In the genomic region with DNA sequence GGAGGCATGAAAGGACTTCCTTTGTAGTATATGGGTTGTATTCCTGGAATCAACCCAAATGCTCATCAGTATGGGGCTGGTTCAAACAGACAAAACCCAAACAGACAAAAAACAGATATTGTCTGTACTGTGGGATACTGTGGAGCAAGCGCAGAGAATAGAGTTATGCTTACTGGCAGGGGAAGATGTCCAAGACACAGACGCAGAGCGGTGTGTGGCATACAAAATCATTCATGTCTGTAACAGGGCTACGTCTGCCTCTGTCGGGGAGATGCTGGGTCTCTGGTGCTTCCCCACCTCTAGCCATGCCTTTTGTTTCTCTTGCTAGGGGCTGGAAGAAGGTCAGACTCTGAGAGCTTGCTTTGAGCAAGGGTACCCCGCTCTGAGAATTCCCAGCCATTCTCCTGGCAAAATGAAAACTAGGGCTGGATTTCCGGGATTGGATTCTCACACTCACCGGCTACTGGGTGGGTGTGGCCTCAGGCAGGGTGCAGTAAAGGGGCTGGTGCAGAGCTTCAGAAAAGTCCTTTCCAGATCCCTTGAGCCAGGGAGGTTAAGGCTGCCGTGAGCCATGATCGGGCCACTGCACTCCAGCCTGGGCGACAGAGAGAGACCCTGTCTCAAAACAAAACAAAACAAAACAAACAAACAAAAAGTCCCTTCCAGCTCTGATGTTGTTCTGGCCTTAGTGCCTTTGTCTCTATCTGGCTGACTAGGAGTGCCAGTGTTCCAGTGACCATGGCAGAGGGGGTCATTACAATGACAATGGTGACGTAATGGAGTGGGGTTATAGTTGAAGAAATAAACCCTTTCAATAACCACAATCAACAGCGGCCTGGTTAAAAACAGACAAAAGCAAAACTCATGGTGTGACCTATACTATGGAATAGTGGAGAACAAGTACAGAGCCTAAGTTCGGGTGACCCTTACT, we compare ENCODE assay signal across 8 cellular contexts. TPM values are rescaled to one million over a fixed set of nuclear protein-coding genes. Genes with fewer than 3 reads are reported as not detected.
DNase-seq lines count a peak whose midpoint lies in the region; ATAC-seq and TF ChIP-seq lines count a peak whose summit lies in the region.

No MANE protein-coding gene starts in this region.

- H3K27me3 Mint-ChIP-seq in H9 (ENCODE audit: low read depth): peaks cover 58% of the 10 kb centered on the region
- peaks cover 42% of the 10 kb centered on the region for H3K27me3 Mint-ChIP-seq in activated T-cell treated with anti-CD3 and anti-CD28 coated beads, Interleukin-2, amount 50 U/mL, for 4 hours (ENCODE audit: low read depth)

- peaks cover 11% of the 10 kb centered on the region for H3K23me2 ChIP-seq in H9 (ENCODE audit: insufficient read length, low read depth, low read length, poor library complexity, severe bottlenecking)

- H3K9me3 ChIP-seq in H9 (ENCODE audit: control insufficient read depth, low read depth, low read length) (no peaks in the 10 kb centered on the region), parathyroid adenoma (ENCODE audit: control insufficient read depth, low read length) (no peaks in the 10 kb centered on the region)
- H3K9me3 ChIP-seq in effector memory CD4-positive, alpha-beta T cell (ENCODE audit: control insufficient read depth, low read length): no peaks in the 10 kb centered on the region

- no peak overlapping the region for H2AK5ac ChIP-seq in H9 (ENCODE audit: insufficient read length, low read length)

- no peaks in the 10 kb centered on the region for H3K79me2 ChIP-seq in H9 (ENCODE audit: insufficient read depth, low read length)
- no peaks in the 10 kb centered on the region for H3K79me2 ChIP-seq in parathyroid adenoma

- H4K20me1 ChIP-seq in H9 (ENCODE audit: control insufficient read depth, insufficient read depth, insufficient read length): no peaks in the 10 kb centered on the region

- no peak overlapping the region for H3K56ac ChIP-seq in H9 (ENCODE audit: insufficient read length, low read depth, low read length)

- H3K27ac Mint-ChIP-seq in H9: no peak overlapping the region

- no peak overlapping the region for H4K8ac ChIP-seq in H9 (replicated peaks; ENCODE audit: insufficient read length, low read depth, low read length)

- peak; percentile 82 for DNase-seq in H9
- peak; percentile 47 for DNase-seq in NCI-H526 treated with DMSO at 0.1 percent for 48 hours (lab: John Stamatoyannopoulos, UW)
- DNase-seq in fibroblast of the aortic adventitia (ENCODE audit: low read depth): peak; percentile 17
- DNase-seq in activated T-cell treated with anti-CD3 and anti-CD28 coated beads for 4 hours: no peak
- DNase-seq in effector CD8-positive, alpha-beta T cell (lab: John Stamatoyannopoulos, UW): no peak
- no peak for DNase-seq in activated T-cell treated with anti-CD3 and anti-CD28 coated beads, Interleukin-2, amount 50 U/mL, for 4 hours
- no peak for DNase-seq in effector memory CD4-positive, alpha-beta T cell

- H3K9me3 Mint-ChIP-seq in H9: peaks cover 5 to 8% of the 10 kb centered on the region in 2 experiments; a peak in 3 of 5 replicates
- peaks cover 8% of the 10 kb centered on the region for H3K9me3 Mint-ChIP-seq in activated T-cell treated with anti-CD3 and anti-CD28 coated beads, Interleukin-2, amount 50 U/mL, for 4 hours

- H2AFZ ChIP-seq in H9 (ENCODE audit: low read length): no peak overlapping the region
- peak overlapping the region; percentile 56 for H2AFZ ChIP-seq in parathyroid adenoma

- peaks cover 0 to 7% (median 0%) of the 10 kb centered on the region in 3 experiments; a peak in 1 of 7 replicates for H3K36me3 Mint-ChIP-seq in H9 (ENCODE audit: insufficient read depth in 1 of 3, low read depth in 3 of 3)
- no peaks in the 10 kb centered on the region for H3K36me3 Mint-ChIP-seq in activated T-cell treated with anti-CD3 and anti-CD28 coated beads, Interleukin-2, amount 50 U/mL, for 4 hours (ENCODE audit: insufficient read depth)

- no peak overlapping the region for H3K14ac ChIP-seq in H9 (ENCODE audit: insufficient read depth, low read length)

- no peak overlapping the region for H2BK15ac ChIP-seq in H9 (ENCODE audit: low read depth, low read length)

- H3K23ac ChIP-seq in H9 (ENCODE audit: insufficient read length, low read depth, low read length): no peak overlapping the region

- H3K79me1 ChIP-seq in H9 (ENCODE audit: insufficient read depth, low read depth, low read length, poor library complexity, severe bottlenecking): no peaks in the 10 kb centered on the region

- no peak overlapping the region for H3K4ac ChIP-seq in H9 (ENCODE audit: low read depth, low read length)

- no peak overlapping the region for H3T11ph ChIP-seq in H9 (ENCODE audit: low read length)

- H3K27ac ChIP-seq in H9 (ENCODE audit: insufficient read length, low read depth, low read length): no peak overlapping the region
- H3K27ac ChIP-seq in parathyroid adenoma: no peak overlapping the region
- H3K27ac ChIP-seq in effector memory CD4-positive, alpha-beta T cell (ENCODE audit: insufficient read depth, low read length, poor library complexity, severe bottlenecking): no peak overlapping the region

- H3K4me2 ChIP-seq in H9 (ENCODE audit: insufficient read depth, insufficient read length, low read length): no peak overlapping the region
- H3K4me2 ChIP-seq in parathyroid adenoma (ENCODE audit: low read length): peak overlapping the region; percentile 61

- no peak for ATAC-seq in activated T-cell treated with anti-CD3 and anti-CD28 coated beads, Interleukin-2, amount 50 U/mL, for 4 hours

- H2BK5ac ChIP-seq in H9 (ENCODE audit: insufficient read length, low read length): no peak overlapping the region

- H3K4me1 Mint-ChIP-seq in H9: peaks cover 20 to 32% of the 10 kb centered on the region in 2 experiments
- no peaks in the 10 kb centered on the region for H3K4me1 Mint-ChIP-seq in activated T-cell treated with anti-CD3 and anti-CD28 coated beads, Interleukin-2, amount 50 U/mL, for 4 hours (ENCODE audit: low read depth)

- no peaks in the 10 kb centered on the region; the same call in 1 of the 2 replicates for H3K4me1 ChIP-seq in H9 (ENCODE audit: insufficient read depth, low read length)
- H3K4me1 ChIP-seq in parathyroid adenoma: no peaks in the 10 kb centered on the region
- no peaks in the 10 kb centered on the region for H3K4me1 ChIP-seq in effector memory CD4-positive, alpha-beta T cell (ENCODE audit: control insufficient read depth, insufficient read depth, low read length, poor library complexity, severe bottlenecking)

- H3K36me3 ChIP-seq in parathyroid adenoma (ENCODE audit: control insufficient read depth, insufficient read depth, low read length): no peaks in the 10 kb centered on the region
- no peaks in the 10 kb centered on the region for H3K36me3 ChIP-seq in effector memory CD4-positive, alpha-beta T cell (ENCODE audit: control insufficient read depth, insufficient read depth, low read length)

- H2BK120ac ChIP-seq in H9 (ENCODE audit: low read depth, low read length, poor library complexity, severe bottlenecking): no peak overlapping the region

- no CpG with 5 or more reads among the region's 14 CpGs for WGBS in H9 (ENCODE audit: extremely low coverage, insufficient read length, low lambda C conversion rate)

- H3K9ac ChIP-seq in H9 (ENCODE audit: extremely low read depth, insufficient read length, low read length) (no peak overlapping the region), parathyroid adenoma (no peak overlapping the region)

- H2BK20ac ChIP-seq in H9 (ENCODE audit: low read depth, low read length, poor library complexity, severe bottlenecking): no peak overlapping the region

- no peak overlapping the region for H4K91ac ChIP-seq in H9 (ENCODE audit: insufficient read length, low read depth, low read length)

- TF ChIP-seq CTCF in H9 (conservative IDR thresholded peaks at IDR 0.05) (no peak), fibroblast of the aortic adventitia (IDR thresholded peaks at IDR 0.05; ENCODE audit: insufficient read depth, low read length) (no peak), parathyroid adenoma (IDR thresholded peaks at IDR 0.05) (no peak)

- H3K4me3 Mint-ChIP-seq in H9: peak overlapping the region in 1 of 2 experiments; percentile 14; a peak in 1 of 5 replicates
- H3K4me3 Mint-ChIP-seq in activated T-cell treated with anti-CD3 and anti-CD28 coated beads, Interleukin-2, amount 50 U/mL, for 4 hours: no peak overlapping the region

- H3K4me3 ChIP-seq in fibroblast of the aortic adventitia (ENCODE audit: low read depth, low read length) (no peak overlapping the region), parathyroid adenoma (ENCODE audit: low read depth, low read length) (no peak overlapping the region)
- no peak overlapping the region for H3K4me3 ChIP-seq in effector memory CD4-positive, alpha-beta T cell (ENCODE audit: insufficient read depth, low read depth, low read length, poor library complexity, severe bottlenecking)

- H4K5ac ChIP-seq in H9 (ENCODE audit: insufficient read length, low read depth, low read length): no peak overlapping the region

- no peak overlapping the region for H2BK12ac ChIP-seq in H9 (ENCODE audit: insufficient read length, low read depth, low read length)

- no peak overlapping the region for H3K18ac ChIP-seq in H9 (ENCODE audit: insufficient read length, low read depth, low read length)

- H3K27me3 ChIP-seq in H9 (ENCODE audit: insufficient read depth, low read length) (peaks cover 28% of the 10 kb centered on the region; the same call in 1 of the 2 replicates), parathyroid adenoma (ENCODE audit: control insufficient read depth, insufficient read depth, low read length) (no peaks in the 10 kb centered on the region)
- no peaks in the 10 kb centered on the region for H3K27me3 ChIP-seq in effector memory CD4-positive, alpha-beta T cell (replicated peaks; ENCODE audit: control insufficient read depth, insufficient read depth, low read length, poor library complexity, severe bottlenecking)

RNA-seq across cellular contexts. Expression of gene ABCC8, which starts 2.9 kb away (rescaled TPM):
- total RNA-seq in H9 (2021): 2.4 and 3.2 TPM in 2 replicates
- total RNA-seq in fibroblast of the aortic adventitia (ENCODE audit: low replicate concordance): not detected in 2 replicates
- total RNA-seq in activated T-cell treated with anti-CD3 and anti-CD28 coated beads, Interleukin-2, amount 50 U/mL, for 4 hours: not detected

Comparison
In these comparisons a context has a peak if more than half of its experiments do, and no peak if none do; other contexts are left out.
1. DNase-seq: peak in H9 (single experiment), NCI-H526 treated with DMSO at 0.1 percent for 48 hours (single experiment) and fibroblast of the aortic adventitia (single experiment); none in activated T-cell treated with anti-CD3 and anti-CD28 coated beads for 4 hours (single experiment), effector CD8-positive, alpha-beta T cell (single experiment), activated T-cell treated with anti-CD3 and anti-CD28 coated beads, Interleukin-2, amount 50 U/mL, for 4 hours (single experiment) and effector memory CD4-positive, alpha-beta T cell (0 of 3).